Comparison of ENCODE assay signal across 1 cellular context in the genomic region with DNA sequence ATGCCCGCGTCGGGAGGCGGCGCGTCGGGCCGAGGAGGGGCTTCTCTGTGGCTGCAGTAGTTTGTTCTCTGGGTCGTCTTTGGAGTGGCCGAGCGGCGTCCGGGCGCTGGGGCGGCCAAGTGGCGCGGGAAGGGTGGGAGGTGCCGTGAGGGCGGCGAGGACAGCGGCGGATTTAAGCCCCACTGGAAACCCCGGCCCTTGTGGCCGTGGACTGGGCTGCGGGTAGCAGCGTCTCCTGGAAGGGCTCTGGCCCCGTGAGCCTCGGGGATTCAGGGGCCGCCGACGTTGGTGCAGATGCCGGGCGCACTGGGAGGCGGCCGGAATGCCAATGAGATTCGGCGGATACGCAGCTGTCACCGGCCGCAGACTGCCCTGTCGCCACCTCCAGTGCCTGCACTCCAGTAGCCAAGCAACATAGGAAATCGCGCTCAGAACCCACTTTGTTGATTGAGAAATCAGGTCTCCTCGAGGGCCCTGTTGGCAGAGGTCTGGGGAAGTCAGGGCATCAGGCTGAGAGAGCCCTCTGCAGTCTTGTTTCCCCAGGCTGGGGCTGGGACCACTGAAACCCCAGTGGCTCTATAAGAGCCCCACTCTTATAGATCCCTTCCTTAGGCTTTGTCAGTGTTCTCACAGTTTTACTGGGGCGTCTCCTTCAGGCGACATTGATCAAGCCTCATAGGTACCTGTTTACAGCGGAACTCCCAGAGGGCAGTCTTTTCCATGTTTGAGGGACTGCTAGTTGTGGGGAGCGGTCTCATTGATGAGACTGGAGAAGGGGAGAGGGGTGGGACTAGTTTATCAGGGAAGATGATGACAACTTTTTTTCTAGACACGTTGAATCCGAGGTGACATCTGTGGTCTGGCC.
TF ChIP-seq lines count a peak whose summit lies in the region.

No MANE protein-coding gene starts in this region.

TF ChIP-seq in HepG2, 621 proteins besides CTCF, POLR2A, EP300 and RAD21 (continues in another document):
- TF ChIP-seq PTBP1 (IDR thresholded peaks at IDR 0.05; ENCODE audit: low read depth, low read length, poor library complexity, severe bottlenecking), result no peak
- TF ChIP-seq SRF (IDR thresholded peaks at IDR 0.05; ENCODE audit: low read depth, low read length), result no peak
- TF ChIP-seq, protein P1, sequence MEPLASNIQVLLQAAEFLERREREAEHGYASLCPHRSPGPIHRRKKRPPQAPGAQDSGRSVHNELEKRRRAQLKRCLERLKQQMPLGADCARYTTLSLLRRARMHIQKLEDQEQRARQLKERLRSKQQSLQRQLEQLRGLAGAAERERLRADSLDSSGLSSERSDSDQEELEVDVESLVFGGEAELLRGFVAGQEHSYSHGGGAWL (CRISPR knock-in tag; IDR thresholded peaks at IDR 0.05), result peak; percentile 19; the same call in 1 of the 2 replicates
- peak; percentile 35 for TF ChIP-seq XRCC5 (optimal IDR thresholded peaks at IDR 0.05; ENCODE audit: low read length)
- peak; percentile 53 for TF ChIP-seq ZNF501 (CRISPR knock-in tag; IDR thresholded peaks at IDR 0.05)
- TF ChIP-seq, protein P2, sequence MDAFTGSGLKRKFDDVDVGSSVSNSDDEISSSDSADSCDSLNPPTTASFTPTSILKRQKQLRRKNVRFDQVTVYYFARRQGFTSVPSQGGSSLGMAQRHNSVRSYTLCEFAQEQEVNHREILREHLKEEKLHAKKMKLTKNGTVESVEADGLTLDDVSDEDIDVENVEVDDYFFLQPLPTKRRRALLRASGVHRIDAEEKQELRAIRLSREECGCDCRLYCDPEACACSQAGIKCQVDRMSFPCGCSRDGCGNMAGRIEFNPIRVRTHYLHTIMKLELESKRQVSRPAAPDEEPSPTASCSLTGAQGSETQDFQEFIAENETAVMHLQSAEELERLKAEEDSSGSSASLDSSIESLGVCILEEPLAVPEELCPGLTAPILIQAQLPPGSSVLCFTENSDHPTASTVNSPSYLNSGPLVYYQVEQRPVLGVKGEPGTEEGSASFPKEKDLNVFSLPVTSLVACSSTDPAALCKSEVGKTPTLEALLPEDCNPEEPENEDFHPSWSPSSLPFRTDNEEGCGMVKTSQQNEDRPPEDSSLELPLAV (CRISPR knock-in tag; conservative IDR thresholded peaks at IDR 0.05; ENCODE audit: low read depth), result no peak
- no peak for TF ChIP-seq CREM (IDR thresholded peaks at IDR 0.05)
- no peak for TF ChIP-seq CREM (CRISPR knock-in tag; IDR thresholded peaks at IDR 0.05)
- 0 out of 2 replicates have a peak, but pooled peaks have one; percentile 28 for TF ChIP-seq NR1H2 (CRISPR knock-in tag; IDR thresholded peaks at IDR 0.05; ENCODE audit: borderline replicate concordance, low read depth)
- TF ChIP-seq, protein P3, sequence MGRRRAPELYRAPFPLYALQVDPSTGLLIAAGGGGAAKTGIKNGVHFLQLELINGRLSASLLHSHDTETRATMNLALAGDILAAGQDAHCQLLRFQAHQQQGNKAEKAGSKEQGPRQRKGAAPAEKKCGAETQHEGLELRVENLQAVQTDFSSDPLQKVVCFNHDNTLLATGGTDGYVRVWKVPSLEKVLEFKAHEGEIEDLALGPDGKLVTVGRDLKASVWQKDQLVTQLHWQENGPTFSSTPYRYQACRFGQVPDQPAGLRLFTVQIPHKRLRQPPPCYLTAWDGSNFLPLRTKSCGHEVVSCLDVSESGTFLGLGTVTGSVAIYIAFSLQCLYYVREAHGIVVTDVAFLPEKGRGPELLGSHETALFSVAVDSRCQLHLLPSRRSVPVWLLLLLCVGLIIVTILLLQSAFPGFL (CRISPR knock-in tag; IDR thresholded peaks at IDR 0.05), result no peak
- peak; percentile 13; the same call in 1 of the 2 replicates for TF ChIP-seq ZNF768 (CRISPR knock-in tag; IDR thresholded peaks at IDR 0.05)
- no peak for TF ChIP-seq ZNF253 (CRISPR knock-in tag; IDR thresholded peaks at IDR 0.05; ENCODE audit: borderline replicate concordance)
- TF ChIP-seq PPARG (CRISPR knock-in tag; conservative IDR thresholded peaks at IDR 0.05), result no peak
- peak; percentile 61; the same call in 1 of the 2 replicates for TF ChIP-seq HOXA5 (CRISPR knock-in tag; IDR thresholded peaks at IDR 0.05)
- TF ChIP-seq ZNF451 (CRISPR knock-in tag; IDR thresholded peaks at IDR 0.05), result no peak
- peak; percentile 48; the same call in 1 of the 2 replicates for TF ChIP-seq ZFAT (CRISPR knock-in tag; conservative IDR thresholded peaks at IDR 0.05)
- no peak for TF ChIP-seq RARA (CRISPR knock-in tag; IDR thresholded peaks at IDR 0.05)
- TF ChIP-seq ZNF616 (CRISPR knock-in tag; IDR thresholded peaks at IDR 0.05; ENCODE audit: low read depth), result 0 out of 2 replicates have a peak, but pooled peaks have one; percentile 73
- 0 out of 2 replicates have a peak, but pooled peaks have one; percentile 31 for TF ChIP-seq DNMT1 (CRISPR knock-in tag; IDR thresholded peaks at IDR 0.05)
- TF ChIP-seq ZNF878 (CRISPR knock-in tag; IDR thresholded peaks at IDR 0.05), result no peak
- TF ChIP-seq HES4 (CRISPR knock-in tag; IDR thresholded peaks at IDR 0.05; ENCODE audit: borderline replicate concordance), result 0 out of 2 replicates have a peak, but pooled peaks have one; percentile 52
- TF ChIP-seq, protein P4, sequence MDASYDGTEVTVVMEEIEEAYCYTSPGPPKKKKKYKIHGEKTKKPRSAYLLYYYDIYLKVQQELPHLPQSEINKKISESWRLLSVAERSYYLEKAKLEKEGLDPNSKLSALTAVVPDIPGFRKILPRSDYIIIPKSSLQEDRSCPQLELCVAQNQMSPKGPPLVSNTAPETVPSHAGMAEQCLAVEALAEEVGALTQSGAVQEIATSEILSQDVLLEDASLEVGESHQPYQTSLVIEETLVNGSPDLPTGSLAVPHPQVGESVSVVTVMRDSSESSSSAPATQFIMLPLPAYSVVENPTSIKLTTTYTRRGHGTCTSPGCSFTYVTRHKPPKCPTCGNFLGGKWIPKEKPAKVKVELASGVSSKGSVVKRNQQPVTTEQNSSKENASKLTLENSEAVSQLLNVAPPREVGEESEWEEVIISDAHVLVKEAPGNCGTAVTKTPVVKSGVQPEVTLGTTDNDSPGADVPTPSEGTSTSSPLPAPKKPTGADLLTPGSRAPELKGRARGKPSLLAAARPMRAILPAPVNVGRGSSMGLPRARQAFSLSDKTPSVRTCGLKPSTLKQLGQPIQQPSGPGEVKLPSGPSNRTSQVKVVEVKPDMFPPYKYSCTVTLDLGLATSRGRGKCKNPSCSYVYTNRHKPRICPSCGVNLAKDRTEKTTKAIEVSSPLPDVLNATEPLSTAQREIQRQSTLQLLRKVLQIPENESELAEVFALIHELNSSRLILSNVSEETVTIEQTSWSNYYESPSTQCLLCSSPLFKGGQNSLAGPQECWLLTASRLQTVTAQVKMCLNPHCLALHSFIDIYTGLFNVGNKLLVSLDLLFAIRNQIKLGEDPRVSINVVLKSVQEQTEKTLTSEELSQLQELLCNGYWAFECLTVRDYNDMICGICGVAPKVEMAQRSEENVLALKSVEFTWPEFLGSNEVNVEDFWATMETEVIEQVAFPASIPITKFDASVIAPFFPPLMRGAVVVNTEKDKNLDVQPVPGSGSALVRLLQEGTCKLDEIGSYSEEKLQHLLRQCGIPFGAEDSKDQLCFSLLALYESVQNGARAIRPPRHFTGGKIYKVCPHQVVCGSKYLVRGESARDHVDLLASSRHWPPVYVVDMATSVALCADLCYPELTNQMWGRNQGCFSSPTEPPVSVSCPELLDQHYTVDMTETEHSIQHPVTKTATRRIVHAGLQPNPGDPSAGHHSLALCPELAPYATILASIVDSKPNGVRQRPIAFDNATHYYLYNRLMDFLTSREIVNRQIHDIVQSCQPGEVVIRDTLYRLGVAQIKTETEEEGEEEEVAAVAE (CRISPR knock-in tag; IDR thresholded peaks at IDR 0.05; ENCODE audit: borderline replicate concordance), result no peak
- TF ChIP-seq, protein P5, sequence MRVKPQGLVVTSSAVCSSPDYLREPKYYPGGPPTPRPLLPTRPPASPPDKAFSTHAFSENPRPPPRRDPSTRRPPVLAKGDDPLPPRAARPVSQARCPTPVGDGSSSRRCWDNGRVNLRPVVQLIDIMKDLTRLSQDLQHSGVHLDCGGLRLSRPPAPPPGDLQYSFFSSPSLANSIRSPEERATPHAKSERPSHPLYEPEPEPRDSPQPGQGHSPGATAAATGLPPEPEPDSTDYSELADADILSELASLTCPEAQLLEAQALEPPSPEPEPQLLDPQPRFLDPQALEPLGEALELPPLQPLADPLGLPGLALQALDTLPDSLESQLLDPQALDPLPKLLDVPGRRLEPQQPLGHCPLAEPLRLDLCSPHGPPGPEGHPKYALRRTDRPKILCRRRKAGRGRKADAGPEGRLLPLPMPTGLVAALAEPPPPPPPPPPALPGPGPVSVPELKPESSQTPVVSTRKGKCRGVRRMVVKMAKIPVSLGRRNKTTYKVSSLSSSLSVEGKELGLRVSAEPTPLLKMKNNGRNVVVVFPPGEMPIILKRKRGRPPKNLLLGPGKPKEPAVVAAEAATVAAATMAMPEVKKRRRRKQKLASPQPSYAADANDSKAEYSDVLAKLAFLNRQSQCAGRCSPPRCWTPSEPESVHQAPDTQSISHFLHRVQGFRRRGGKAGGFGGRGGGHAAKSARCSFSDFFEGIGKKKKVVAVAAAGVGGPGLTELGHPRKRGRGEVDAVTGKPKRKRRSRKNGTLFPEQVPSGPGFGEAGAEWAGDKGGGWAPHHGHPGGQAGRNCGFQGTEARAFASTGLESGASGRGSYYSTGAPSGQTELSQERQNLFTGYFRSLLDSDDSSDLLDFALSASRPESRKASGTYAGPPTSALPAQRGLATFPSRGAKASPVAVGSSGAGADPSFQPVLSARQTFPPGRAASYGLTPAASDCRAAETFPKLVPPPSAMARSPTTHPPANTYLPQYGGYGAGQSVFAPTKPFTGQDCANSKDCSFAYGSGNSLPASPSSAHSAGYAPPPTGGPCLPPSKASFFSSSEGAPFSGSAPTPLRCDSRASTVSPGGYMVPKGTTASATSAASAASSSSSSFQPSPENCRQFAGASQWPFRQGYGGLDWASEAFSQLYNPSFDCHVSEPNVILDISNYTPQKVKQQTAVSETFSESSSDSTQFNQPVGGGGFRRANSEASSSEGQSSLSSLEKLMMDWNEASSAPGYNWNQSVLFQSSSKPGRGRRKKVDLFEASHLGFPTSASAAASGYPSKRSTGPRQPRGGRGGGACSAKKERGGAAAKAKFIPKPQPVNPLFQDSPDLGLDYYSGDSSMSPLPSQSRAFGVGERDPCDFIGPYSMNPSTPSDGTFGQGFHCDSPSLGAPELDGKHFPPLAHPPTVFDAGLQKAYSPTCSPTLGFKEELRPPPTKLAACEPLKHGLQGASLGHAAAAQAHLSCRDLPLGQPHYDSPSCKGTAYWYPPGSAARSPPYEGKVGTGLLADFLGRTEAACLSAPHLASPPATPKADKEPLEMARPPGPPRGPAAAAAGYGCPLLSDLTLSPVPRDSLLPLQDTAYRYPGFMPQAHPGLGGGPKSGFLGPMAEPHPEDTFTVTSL (CRISPR knock-in tag; IDR thresholded peaks at IDR 0.05; ENCODE audit: borderline replicate concordance), result 0 out of 2 replicates have a peak, but pooled peaks have one; percentile 48
- 0 out of 2 replicates have a peak, but pooled peaks have one; percentile 3 for TF ChIP-seq ZNF180 (CRISPR knock-in tag; IDR thresholded peaks at IDR 0.05; ENCODE audit: borderline replicate concordance, low read depth)
- TF ChIP-seq, protein P6, sequence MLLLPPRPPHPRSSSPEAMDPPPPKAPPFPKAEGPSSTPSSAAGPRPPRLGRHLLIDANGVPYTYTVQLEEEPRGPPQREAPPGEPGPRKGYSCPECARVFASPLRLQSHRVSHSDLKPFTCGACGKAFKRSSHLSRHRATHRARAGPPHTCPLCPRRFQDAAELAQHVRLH (CRISPR knock-in tag; IDR thresholded peaks at IDR 0.05; ENCODE audit: borderline replicate concordance, low read depth), result peak; percentile 22; the same call in 1 of the 2 replicates
- TF ChIP-seq CAMTA2 (CRISPR knock-in tag; IDR thresholded peaks at IDR 0.05; ENCODE audit: borderline replicate concordance), result no peak
- TF ChIP-seq CEBPB (IDR thresholded peaks at IDR 0.05; ENCODE audit: borderline replicate concordance, low read depth, low read length), result peak; percentile 12; the same call in 1 of the 2 replicates
- TF ChIP-seq, protein P7, sequence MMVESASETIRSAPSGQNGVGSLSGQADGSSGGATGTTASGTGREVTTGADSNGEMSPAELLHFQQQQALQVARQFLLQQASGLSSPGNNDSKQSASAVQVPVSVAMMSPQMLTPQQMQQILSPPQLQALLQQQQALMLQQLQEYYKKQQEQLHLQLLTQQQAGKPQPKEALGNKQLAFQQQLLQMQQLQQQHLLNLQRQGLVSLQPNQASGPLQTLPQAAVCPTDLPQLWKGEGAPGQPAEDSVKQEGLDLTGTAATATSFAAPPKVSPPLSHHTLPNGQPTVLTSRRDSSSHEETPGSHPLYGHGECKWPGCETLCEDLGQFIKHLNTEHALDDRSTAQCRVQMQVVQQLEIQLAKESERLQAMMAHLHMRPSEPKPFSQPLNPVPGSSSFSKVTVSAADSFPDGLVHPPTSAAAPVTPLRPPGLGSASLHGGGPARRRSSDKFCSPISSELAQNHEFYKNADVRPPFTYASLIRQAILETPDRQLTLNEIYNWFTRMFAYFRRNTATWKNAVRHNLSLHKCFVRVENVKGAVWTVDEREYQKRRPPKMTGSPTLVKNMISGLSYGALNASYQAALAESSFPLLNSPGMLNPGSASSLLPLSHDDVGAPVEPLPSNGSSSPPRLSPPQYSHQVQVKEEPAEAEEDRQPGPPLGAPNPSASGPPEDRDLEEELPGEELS (CRISPR knock-in tag; IDR thresholded peaks at IDR 0.05), result 0 out of 2 replicates have a peak, but pooled peaks have one; percentile 19
- no peak for TF ChIP-seq AHR (CRISPR knock-in tag; IDR thresholded peaks at IDR 0.05)
- TF ChIP-seq GTF2F1 (IDR thresholded peaks at IDR 0.05; ENCODE audit: low read length), result no peak
- TF ChIP-seq ZBTB20 (CRISPR knock-in tag; IDR thresholded peaks at IDR 0.05; ENCODE audit: borderline replicate concordance, low read depth), result peak; percentile 34; the same call in 1 of the 2 replicates
- TF ChIP-seq ZNF468 (CRISPR knock-in tag; IDR thresholded peaks at IDR 0.05), result no peak
- TF ChIP-seq ZNF331 (CRISPR knock-in tag; IDR thresholded peaks at IDR 0.05), result no peak
- TF ChIP-seq ZNF263 (CRISPR knock-in tag; IDR thresholded peaks at IDR 0.05), result no peak
- TF ChIP-seq SUZ12 (IDR thresholded peaks at IDR 0.05; ENCODE audit: low read depth, low read length), result 0 out of 2 replicates have a peak, but pooled peaks have one; percentile 7
- no peak for TF ChIP-seq MBD4 (IDR thresholded peaks at IDR 0.05; ENCODE audit: borderline replicate concordance, low read length)
- TF ChIP-seq ZMAT3 (CRISPR knock-in tag; conservative IDR thresholded peaks at IDR 0.05), result 0 out of 2 replicates have a peak, but pooled peaks have one; percentile 64
- no peak for TF ChIP-seq FIP1L1 (IDR thresholded peaks at IDR 0.05; ENCODE audit: borderline replicate concordance, insufficient read depth, low read depth, low read length)
- TF ChIP-seq, protein P8, sequence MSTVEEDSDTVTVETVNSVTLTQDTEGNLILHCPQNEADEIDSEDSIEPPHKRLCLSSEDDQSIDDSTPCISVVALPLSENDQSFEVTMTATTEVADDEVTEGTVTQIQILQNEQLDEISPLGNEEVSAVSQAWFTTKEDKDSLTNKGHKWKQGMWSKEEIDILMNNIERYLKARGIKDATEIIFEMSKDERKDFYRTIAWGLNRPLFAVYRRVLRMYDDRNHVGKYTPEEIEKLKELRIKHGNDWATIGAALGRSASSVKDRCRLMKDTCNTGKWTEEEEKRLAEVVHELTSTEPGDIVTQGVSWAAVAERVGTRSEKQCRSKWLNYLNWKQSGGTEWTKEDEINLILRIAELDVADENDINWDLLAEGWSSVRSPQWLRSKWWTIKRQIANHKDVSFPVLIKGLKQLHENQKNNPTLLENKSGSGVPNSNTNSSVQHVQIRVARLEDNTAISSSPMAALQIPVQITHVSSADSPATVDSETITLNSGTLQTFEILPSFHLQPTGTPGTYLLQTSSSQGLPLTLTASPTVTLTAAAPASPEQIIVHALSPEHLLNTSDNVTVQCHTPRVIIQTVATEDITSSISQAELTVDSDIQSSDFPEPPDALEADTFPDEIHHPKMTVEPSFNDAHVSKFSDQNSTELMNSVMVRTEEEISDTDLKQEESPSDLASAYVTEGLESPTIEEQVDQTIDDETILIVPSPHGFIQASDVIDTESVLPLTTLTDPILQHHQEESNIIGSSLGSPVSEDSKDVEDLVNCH (CRISPR knock-in tag; IDR thresholded peaks at IDR 0.05), result no peak
- no peak for TF ChIP-seq U2AF2 (IDR thresholded peaks at IDR 0.05; ENCODE audit: low read depth, low read length)
